10 cellular contexts compared by ENCODE assay signal in genomic region chr14:73295198-73295796, GRCh38. TPM values are rescaled to one million over a fixed set of nuclear protein-coding genes. Genes with fewer than 3 reads are reported as not detected.
DNase-seq lines count a peak whose midpoint lies in the region; ATAC-seq, FAIRE-seq and TF ChIP-seq lines count a peak whose summit lies in the region.
"Had no signal": no experiment of that assay in that cellular context is flagged by ENCODE, and none has a peak within 500 bp of the region (broad histone marks: within the 10 kb centered on the region; RNA-seq: fewer than 3 reads in every experiment).

No MANE protein-coding gene starts in this region.

- H4K20me1 ChIP-seq in PC-9 (ENCODE audit: insufficient read depth) (no peaks in the 10 kb centered on the region), neural cell (ENCODE audit: insufficient read depth) (no peaks in the 10 kb centered on the region)

- H3K79me2 ChIP-seq in PC-9 (ENCODE audit: low read depth) (no peaks in the 10 kb centered on the region), neural cell (replicated peaks; ENCODE audit: insufficient read depth, low read length) (no peaks in the 10 kb centered on the region)

- H3F3A ChIP-seq in PC-9 (ENCODE audit: insufficient read depth, low read depth) (peaks cover 4% of the 10 kb centered on the region; the same call in 1 of the 2 replicates), neural cell (ENCODE audit: insufficient read depth, low read length, poor library complexity, severe bottlenecking) (no peaks in the 10 kb centered on the region)

- TF ChIP-seq CTCF in D721Med (IDR thresholded peaks at IDR 0.05; ENCODE audit: insufficient read depth, missing control alignments) (peak; percentile 76), PC-9 (conservative IDR thresholded peaks at IDR 0.05) (peak; percentile 81), neural cell (IDR thresholded peaks at IDR 0.05; ENCODE audit: poor library complexity, severe bottlenecking) (peak; percentile 74)

- ATAC-seq in HG03280 (IDR thresholded peaks at IDR 0.05; ENCODE audit: unreplicated experiment) (no peak), GM21390 (IDR thresholded peaks at IDR 0.05; ENCODE audit: unreplicated experiment) (no peak)

- no peak overlapping the region for H3K4me3 ChIP-seq in PC-9
- no peak overlapping the region for H3K4me3 ChIP-seq in neural cell (ENCODE audit: low read length)
- H3K4me3 ChIP-seq: SJSA1 had no signal

- H3K27ac ChIP-seq in PC-9 = no peak overlapping the region
- H3K27ac ChIP-seq in neural cell (ENCODE audit: low read length) = no peak overlapping the region
- H3K27ac ChIP-seq: neutrophil, SJSA1 had no signal

- H3K27me3 ChIP-seq in PC-9 (ENCODE audit: insufficient read depth, low read depth) = no peaks in the 10 kb centered on the region
- no peaks in the 10 kb centered on the region for H3K27me3 ChIP-seq in neural cell (ENCODE audit: insufficient read depth, low read depth, low read length)
- H3K27me3 ChIP-seq: neutrophil, SJSA1 had no signal

- H2AFZ ChIP-seq in PC-9 (no peak overlapping the region), neural cell (ENCODE audit: low read depth, low read length) (no peak overlapping the region)

- no TSS peak for BruUV-seq in PC-9 (replicated peaks; lab: Mats Ljungman, UMichigan)

- H3K4me1 ChIP-seq in PC-9 (replicated peaks; ENCODE audit: insufficient read depth) = no peaks in the 10 kb centered on the region

- POLR2A ChIA-PET in PC-9 (lab: Charles Lee; ENCODE audit: unreplicated experiment) = interaction anchor here (0.6 to 0.7 kb wide), 3 partner anchors 150 to 671 kb away, joined by 3 to 10 read pairs (median 7); no protein-coding TSS in a partner anchor

- intact Hi-C loops in PC-9 (cut with micrococcal nuclease; ENCODE audit: unreplicated experiment) = loop anchor here (1.0 to 5.0 kb wide), 3 partner anchors 162 to 338 kb away; partner anchors contain the start of gene NUMB

- H3K36me3 ChIP-seq in PC-9 (ENCODE audit: low read depth) (no peaks in the 10 kb centered on the region), neural cell (ENCODE audit: insufficient read depth, low read length) (no peaks in the 10 kb centered on the region)

- FAIRE-seq in D721Med (lab: Jason Lieb, UNC) = peak; percentile 21
- peak; percentile 88 for FAIRE-seq in endometrium (lab: Jason Lieb, UNC)

- no peak overlapping the region for H3K9ac ChIP-seq in neural cell (ENCODE audit: low read length)

- TF ChIP-seq EP300 in Ishikawa (IDR thresholded peaks at IDR 0.05; ENCODE audit: borderline replicate concordance) = no peak
- TF ChIP-seq EP300 in neural cell (conservative IDR thresholded peaks at IDR 0.05; ENCODE audit: poor library complexity, severe bottlenecking) = no peak

- CTCF ChIA-PET in PC-9 (lab: Charles Lee) = interaction anchor here (0.5 to 1.4 kb wide), 12 partner anchors 11 to 1584 kb away, joined by 3 to 20 read pairs (median 5); partner anchors contain the start of gene NUMB

- TF ChIP-seq RAD21 in Ishikawa (IDR thresholded peaks at IDR 0.05; ENCODE audit: low read depth) = peak; percentile 48
- TF ChIP-seq RAD21 in neural cell (conservative IDR thresholded peaks at IDR 0.05) = peak; percentile 61

- DNase-seq in D721Med (ENCODE audit: insufficient read length, low spot score) (peak; percentile 39), PC-9 (peak in 1 of 2 experiments; percentile 6)
- DNase-seq in effector CD4-positive, alpha-beta T cell = no peak

- no peaks in the 10 kb centered on the region for H3K9me2 ChIP-seq in PC-9 (ENCODE audit: insufficient read depth)
- H3K9me2 ChIP-seq in neural cell (ENCODE audit: insufficient read depth, low read length) = no peaks in the 10 kb centered on the region

- H3K9me3 ChIP-seq in PC-9 (ENCODE audit: insufficient read depth, low read depth) (no peaks in the 10 kb centered on the region), neural cell (ENCODE audit: low read length) (no peaks in the 10 kb centered on the region)
- H3K9me3 ChIP-seq: neutrophil, SJSA1 had no signal

- no peak overlapping the region for H3K4me2 ChIP-seq in PC-9
- H3K4me2 ChIP-seq in neural cell (ENCODE audit: low read length) = no peak overlapping the region

TF ChIP-seq in Ishikawa, 13 proteins besides CTCF, POLR2A, EP300 and RAD21:
- no peak for TF ChIP-seq TAF1 (IDR thresholded peaks at IDR 0.05; ENCODE audit: low read depth)
- no peak for TF ChIP-seq TEAD4 (IDR thresholded peaks at IDR 0.05)
- no peak for TF ChIP-seq CEBPB (IDR thresholded peaks at IDR 0.05)
- no peak for TF ChIP-seq NFIC (IDR thresholded peaks at IDR 0.05)
- no peak for TF ChIP-seq ZBTB7A (IDR thresholded peaks at IDR 0.05; ENCODE audit: low read depth)
- no peak for TF ChIP-seq USF1 (IDR thresholded peaks at IDR 0.05)
- TF ChIP-seq YY1 (IDR thresholded peaks at IDR 0.05; ENCODE audit: low read depth) = no peak
- no peak for TF ChIP-seq REST (IDR thresholded peaks at IDR 0.05; ENCODE audit: low read depth)
- no peak for TF ChIP-seq EGR1 (IDR thresholded peaks at IDR 0.05)
- no peak for TF ChIP-seq TCF12 (IDR thresholded peaks at IDR 0.05; ENCODE audit: low read depth)

TF ChIP-seq in neural cell, 6 proteins besides CTCF, POLR2A, EP300 and RAD21:
- TF ChIP-seq SMC3 (conservative IDR thresholded peaks at IDR 0.05; ENCODE audit: poor library complexity) (peak; percentile 77), MXI1 (conservative IDR thresholded peaks at IDR 0.05; ENCODE audit: poor library complexity, severe bottlenecking) (no peak)

RNA-seq across cellular contexts. Expression of gene PAPLN, which starts 58.0 kb away (rescaled TPM):
- total RNA-seq in PC-9 (2021) = 0.15 TPM in 1 of 2 replicates, not detected in the other
- polyA plus RNA-seq in neural cell = 0.08 and 0.14 TPM in 2 replicates
- 0.35 and 0.49 TPM in 2 replicates for polyA minus RNA-seq in neural cell
